Comparison of ENCODE assay signal across 1 cellular context in the genomic region with DNA sequence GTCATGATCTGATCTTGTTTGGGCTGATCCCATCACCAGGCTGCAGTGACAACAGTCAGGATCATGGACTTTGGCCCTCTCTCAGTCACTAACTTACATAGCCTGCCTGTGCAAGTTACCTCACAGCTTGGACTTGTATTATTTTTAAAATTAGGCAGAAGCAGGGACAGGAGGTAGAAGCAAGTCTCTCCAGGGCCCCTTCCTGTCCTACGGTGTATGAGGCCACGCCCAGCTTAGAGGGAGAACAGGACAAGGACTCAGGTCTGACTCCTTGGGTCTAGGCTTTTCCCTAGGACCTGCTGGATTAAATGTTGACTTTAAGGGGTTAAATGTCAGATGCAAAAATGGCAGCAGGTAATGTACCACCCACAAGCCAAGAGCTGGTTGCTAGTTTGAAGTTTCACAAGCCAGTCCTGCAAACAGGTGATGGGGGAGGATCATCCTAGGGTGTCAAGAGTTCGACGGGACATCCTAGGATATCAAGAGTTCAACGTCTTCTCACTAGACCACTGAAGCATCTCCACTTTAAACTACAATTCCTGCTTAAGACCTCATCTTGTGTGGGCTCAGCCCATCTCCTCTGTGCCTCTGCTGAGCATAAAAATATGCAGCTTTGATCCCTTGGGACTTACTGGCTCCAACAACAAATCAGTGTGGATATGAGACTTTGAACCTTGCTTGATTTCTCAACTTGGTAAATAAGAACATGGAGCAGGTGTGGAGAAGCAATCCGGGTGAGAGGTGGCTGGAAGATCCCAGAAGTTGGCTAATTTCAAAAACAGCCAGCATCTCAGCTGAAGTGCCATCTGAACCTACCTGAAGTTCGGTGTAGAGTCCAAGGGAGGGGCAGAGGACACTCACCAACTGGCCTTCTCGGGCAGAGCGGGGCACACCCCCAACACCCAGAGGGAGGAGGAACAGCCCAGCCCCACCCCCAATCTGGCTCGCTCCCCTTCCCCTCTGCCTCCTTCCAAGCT.
TF ChIP-seq lines count a peak whose summit lies in the region.

No MANE protein-coding gene starts in this region.

TF ChIP-seq in HepG2, 621 proteins besides CTCF, POLR2A, EP300 and RAD21 (continued from another document and continues in another):
- TF ChIP-seq ZNF354B (CRISPR knock-in tag; IDR thresholded peaks at IDR 0.05) (0 out of 2 replicates have a peak, but pooled peaks have one; percentile 46), MYC (CRISPR knock-in tag; IDR thresholded peaks at IDR 0.05; ENCODE audit: borderline replicate concordance) (peak; percentile 52; the same call in 1 of the 2 replicates), TAF1 (CRISPR knock-in tag; IDR thresholded peaks at IDR 0.05) (no peak), XRCC5 (optimal IDR thresholded peaks at IDR 0.05; ENCODE audit: low read length) (no peak), ZNF775 (CRISPR knock-in tag; IDR thresholded peaks at IDR 0.05; ENCODE audit: borderline replicate concordance) (0 out of 2 replicates have a peak, but pooled peaks have one; percentile 48), RELA (CRISPR knock-in tag; IDR thresholded peaks at IDR 0.05) (no peak), BCLAF1 (IDR thresholded peaks at IDR 0.05) (no peak), PITX1 (CRISPR knock-in tag; IDR thresholded peaks at IDR 0.05) (peak; percentile 82), E2F1 (CRISPR knock-in tag; IDR thresholded peaks at IDR 0.05) (peak; percentile 28; the same call in 1 of the 2 replicates), MED1 (CRISPR knock-in tag; IDR thresholded peaks at IDR 0.05) (peak; percentile 96), SP4 (CRISPR knock-in tag; IDR thresholded peaks at IDR 0.05) (peak; percentile 58; the same call in 1 of the 2 replicates), TARDBP (CRISPR knock-in tag; IDR thresholded peaks at IDR 0.05) (peak; percentile 70), ZNF407 (CRISPR knock-in tag; IDR thresholded peaks at IDR 0.05; ENCODE audit: not compliant biosample characterization) (no peak), ZNF350 (CRISPR knock-in tag; IDR thresholded peaks at IDR 0.05; ENCODE audit: borderline replicate concordance, low read depth) (peak; percentile 87), KAT2B (IDR thresholded peaks at IDR 0.05; ENCODE audit: borderline replicate concordance, low read depth, low read length) (no peak), RORA (CRISPR knock-in tag; IDR thresholded peaks at IDR 0.05) (no peak), ZFP41 (CRISPR knock-in tag; IDR thresholded peaks at IDR 0.05; ENCODE audit: borderline replicate concordance) (no peak), RXRA (CRISPR knock-in tag; IDR thresholded peaks at IDR 0.05) (peak; percentile 92), ZNF382 (CRISPR knock-in tag; IDR thresholded peaks at IDR 0.05; ENCODE audit: borderline replicate concordance) (no peak), ZFP90 (CRISPR knock-in tag; IDR thresholded peaks at IDR 0.05; ENCODE audit: borderline replicate concordance) (no peak), SNAI1 (CRISPR knock-in tag; IDR thresholded peaks at IDR 0.05; ENCODE audit: borderline replicate concordance) (peak; percentile 87; the same call in 1 of the 2 replicates), PCBP2 (optimal IDR thresholded peaks at IDR 0.05; ENCODE audit: low read depth, low read length, poor library complexity, severe bottlenecking) (no peak), ZZZ3 (CRISPR knock-in tag; IDR thresholded peaks at IDR 0.05; ENCODE audit: borderline replicate concordance) (no peak), ZNF383 (CRISPR knock-in tag; IDR thresholded peaks at IDR 0.05; ENCODE audit: borderline replicate concordance) (no peak), SALL1 (CRISPR knock-in tag; IDR thresholded peaks at IDR 0.05) (peak; percentile 92), ZNF17 (CRISPR knock-in tag; IDR thresholded peaks at IDR 0.05) (no peak), GFI1 (CRISPR knock-in tag; IDR thresholded peaks at IDR 0.05; ENCODE audit: borderline replicate concordance) (peak; percentile 100), RAD51 (IDR thresholded peaks at IDR 0.05; ENCODE audit: borderline replicate concordance) (no peak), TBX3 (IDR thresholded peaks at IDR 0.05; ENCODE audit: borderline replicate concordance) (peak; percentile 89), TBX2 (CRISPR knock-in tag; IDR thresholded peaks at IDR 0.05; ENCODE audit: borderline replicate concordance) (peak; percentile 93), GATAD1 (CRISPR knock-in tag; IDR thresholded peaks at IDR 0.05) (peak; percentile 54; the same call in 1 of the 2 replicates), NFRKB (IDR thresholded peaks at IDR 0.05) (no peak), ERF (CRISPR knock-in tag; IDR thresholded peaks at IDR 0.05) (peak; percentile 58; the same call in 1 of the 2 replicates), HDAC1 (CRISPR knock-in tag; IDR thresholded peaks at IDR 0.05) (peak; percentile 78), ELF3 (CRISPR knock-in tag; IDR thresholded peaks at IDR 0.05) (peak; percentile 85), ZNF232 (CRISPR knock-in tag; IDR thresholded peaks at IDR 0.05; ENCODE audit: borderline replicate concordance) (peak; percentile 93), NCOA2 (CRISPR knock-in tag; IDR thresholded peaks at IDR 0.05) (peak; percentile 95), RARG (CRISPR knock-in tag; IDR thresholded peaks at IDR 0.05; ENCODE audit: low read depth) (no peak), YY1 (IDR thresholded peaks at IDR 0.05; ENCODE audit: insufficient read depth, insufficient replicate concordance, low read depth, low read length) (no peak), TERF1 (CRISPR knock-in tag; IDR thresholded peaks at IDR 0.05) (no peak), RBFOX2 (IDR thresholded peaks at IDR 0.05; ENCODE audit: low read depth, low read length) (peak; percentile 63)
- TF ChIP-seq, protein P1, sequence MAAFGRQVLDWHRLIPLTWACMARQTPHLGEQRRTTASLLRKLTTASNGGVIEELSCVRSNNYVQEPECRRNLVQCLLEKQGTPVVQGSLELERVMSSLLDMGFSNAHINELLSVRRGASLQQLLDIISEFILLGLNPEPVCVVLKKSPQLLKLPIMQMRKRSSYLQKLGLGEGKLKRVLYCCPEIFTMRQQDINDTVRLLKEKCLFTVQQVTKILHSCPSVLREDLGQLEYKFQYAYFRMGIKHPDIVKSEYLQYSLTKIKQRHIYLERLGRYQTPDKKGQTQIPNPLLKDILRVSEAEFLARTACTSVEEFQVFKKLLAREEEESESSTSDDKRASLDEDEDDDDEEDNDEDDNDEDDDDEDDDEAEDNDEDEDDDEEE (CRISPR knock-in tag; IDR thresholded peaks at IDR 0.05) = no peak
- TF ChIP-seq, protein P2, sequence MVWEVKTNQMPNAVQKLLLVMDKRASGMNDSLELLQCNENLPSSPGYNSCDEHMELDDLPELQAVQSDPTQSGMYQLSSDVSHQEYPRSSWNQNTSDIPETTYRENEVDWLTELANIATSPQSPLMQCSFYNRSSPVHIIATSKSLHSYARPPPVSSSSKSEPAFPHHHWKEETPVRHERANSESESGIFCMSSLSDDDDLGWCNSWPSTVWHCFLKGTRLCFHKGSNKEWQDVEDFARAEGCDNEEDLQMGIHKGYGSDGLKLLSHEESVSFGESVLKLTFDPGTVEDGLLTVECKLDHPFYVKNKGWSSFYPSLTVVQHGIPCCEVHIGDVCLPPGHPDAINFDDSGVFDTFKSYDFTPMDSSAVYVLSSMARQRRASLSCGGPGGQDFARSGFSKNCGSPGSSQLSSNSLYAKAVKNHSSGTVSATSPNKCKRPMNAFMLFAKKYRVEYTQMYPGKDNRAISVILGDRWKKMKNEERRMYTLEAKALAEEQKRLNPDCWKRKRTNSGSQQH (CRISPR knock-in tag; IDR thresholded peaks at IDR 0.05; ENCODE audit: low read depth) = peak; percentile 56; the same call in 1 of the 2 replicates
- TF ChIP-seq, protein P3, sequence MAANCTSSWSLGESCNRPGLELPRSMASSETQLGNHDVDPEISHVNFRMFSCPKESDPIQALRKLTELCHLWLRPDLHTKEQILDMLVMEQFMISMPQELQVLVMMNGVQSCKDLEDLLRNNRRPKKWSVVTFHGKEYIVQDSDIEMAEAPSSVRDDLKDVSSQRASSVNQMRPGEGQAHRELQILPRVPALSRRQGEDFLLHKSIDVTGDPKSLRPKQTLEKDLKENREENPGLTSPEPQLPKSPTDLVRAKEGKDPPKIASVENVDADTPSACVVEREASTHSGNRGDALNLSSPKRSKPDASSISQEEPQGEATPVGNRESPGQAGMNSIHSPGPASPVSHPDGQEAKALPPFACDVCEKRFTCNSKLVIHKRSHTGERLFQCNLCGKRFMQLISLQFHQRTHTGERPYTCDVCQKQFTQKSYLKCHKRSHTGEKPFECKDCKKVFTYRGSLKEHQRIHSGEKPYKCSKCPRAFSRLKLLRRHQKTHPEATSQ (CRISPR knock-in tag; IDR thresholded peaks at IDR 0.05; ENCODE audit: borderline replicate concordance) = peak; percentile 19; the same call in 1 of the 2 replicates
